Comparison of ENCODE assay signal across 1 cellular context in the genomic region with DNA sequence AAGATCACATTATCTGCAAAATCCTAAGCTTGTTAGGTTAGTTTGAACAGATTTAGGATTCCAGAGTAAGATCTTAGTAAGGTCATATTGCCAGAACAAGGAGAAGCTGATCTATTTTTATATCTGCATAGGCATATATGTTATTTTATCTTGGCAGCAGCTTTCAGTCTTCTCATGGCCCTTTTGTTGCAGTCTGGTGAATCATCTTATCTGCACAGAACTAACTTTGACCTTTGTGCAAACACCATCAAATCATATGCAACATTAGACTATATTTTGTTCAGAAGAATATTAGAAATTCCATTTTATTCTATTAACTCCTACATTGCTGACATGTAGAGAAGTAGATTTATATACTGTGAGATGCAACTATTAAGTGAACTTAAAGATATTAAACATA.
TF ChIP-seq lines count a peak whose summit lies in the region.

No MANE protein-coding gene starts in this region.

TF ChIP-seq in SK-N-SH treated with all-trans-retinoic acid at 6 μM for 48 hours, 23 proteins besides CTCF, POLR2A, EP300 and RAD21 (continued from another document):
- TF ChIP-seq, protein P1, sequence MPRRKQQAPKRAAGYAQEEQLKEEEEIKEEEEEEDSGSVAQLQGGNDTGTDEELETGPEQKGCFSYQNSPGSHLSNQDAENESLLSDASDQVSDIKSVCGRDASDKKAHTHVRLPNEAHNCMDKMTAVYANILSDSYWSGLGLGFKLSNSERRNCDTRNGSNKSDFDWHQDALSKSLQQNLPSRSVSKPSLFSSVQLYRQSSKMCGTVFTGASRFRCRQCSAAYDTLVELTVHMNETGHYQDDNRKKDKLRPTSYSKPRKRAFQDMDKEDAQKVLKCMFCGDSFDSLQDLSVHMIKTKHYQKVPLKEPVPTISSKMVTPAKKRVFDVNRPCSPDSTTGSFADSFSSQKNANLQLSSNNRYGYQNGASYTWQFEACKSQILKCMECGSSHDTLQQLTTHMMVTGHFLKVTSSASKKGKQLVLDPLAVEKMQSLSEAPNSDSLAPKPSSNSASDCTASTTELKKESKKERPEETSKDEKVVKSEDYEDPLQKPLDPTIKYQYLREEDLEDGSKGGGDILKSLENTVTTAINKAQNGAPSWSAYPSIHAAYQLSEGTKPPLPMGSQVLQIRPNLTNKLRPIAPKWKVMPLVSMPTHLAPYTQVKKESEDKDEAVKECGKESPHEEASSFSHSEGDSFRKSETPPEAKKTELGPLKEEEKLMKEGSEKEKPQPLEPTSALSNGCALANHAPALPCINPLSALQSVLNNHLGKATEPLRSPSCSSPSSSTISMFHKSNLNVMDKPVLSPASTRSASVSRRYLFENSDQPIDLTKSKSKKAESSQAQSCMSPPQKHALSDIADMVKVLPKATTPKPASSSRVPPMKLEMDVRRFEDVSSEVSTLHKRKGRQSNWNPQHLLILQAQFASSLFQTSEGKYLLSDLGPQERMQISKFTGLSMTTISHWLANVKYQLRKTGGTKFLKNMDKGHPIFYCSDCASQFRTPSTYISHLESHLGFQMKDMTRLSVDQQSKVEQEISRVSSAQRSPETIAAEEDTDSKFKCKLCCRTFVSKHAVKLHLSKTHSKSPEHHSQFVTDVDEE (CRISPR knock-in tag; IDR thresholded peaks at IDR 0.05) = no peak
- TF ChIP-seq ARNTL (CRISPR knock-in tag; IDR thresholded peaks at IDR 0.05; ENCODE audit: borderline replicate concordance, low read depth) (no peak), TCF4 (CRISPR knock-in tag; IDR thresholded peaks at IDR 0.05; ENCODE audit: borderline replicate concordance) (no peak), ZNF565 (CRISPR knock-in tag; conservative IDR thresholded peaks at IDR 0.05; ENCODE audit: low read depth) (no peak), ZFP30 (CRISPR knock-in tag; IDR thresholded peaks at IDR 0.05) (no peak), PPARA (CRISPR knock-in tag; IDR thresholded peaks at IDR 0.05; ENCODE audit: borderline replicate concordance) (no peak), BACH2 (CRISPR knock-in tag; IDR thresholded peaks at IDR 0.05; ENCODE audit: borderline replicate concordance) (no peak)
